In the genomic region with DNA sequence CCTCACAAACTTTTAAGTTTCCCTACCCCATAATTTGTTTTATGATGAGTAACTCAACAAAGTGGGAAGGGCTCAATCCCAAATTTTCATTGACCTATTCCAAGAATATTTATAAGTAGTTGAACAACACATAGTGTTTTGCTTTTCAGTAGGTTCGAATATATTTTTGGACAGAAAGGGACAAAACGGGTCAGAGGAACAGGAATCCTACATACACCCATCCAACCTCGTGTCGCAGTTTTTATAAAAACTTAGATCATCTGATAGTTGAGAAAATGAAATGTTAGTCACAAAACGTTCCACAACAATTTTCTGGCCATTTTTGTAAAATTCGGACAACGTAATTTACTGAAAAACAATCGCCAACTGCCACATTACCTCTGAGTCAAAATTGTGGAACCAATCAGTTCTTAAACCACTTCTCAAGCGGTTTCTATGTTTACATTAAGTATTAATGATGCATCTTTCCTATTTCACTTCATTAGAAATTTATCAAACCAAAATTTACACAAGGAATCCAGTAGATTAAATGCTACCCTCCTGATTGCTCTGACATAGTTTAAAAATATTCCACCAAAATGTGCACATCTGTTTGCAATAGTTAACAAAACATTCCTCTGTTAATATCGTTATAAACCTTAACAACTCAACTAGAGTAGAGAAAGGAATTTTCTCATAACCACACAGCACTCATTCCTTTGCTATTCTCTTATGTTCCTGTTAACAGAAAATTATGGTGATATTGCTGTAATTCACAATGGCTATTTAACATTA, we compare ENCODE assay signal across 20 cellular contexts. TPM values are rescaled to one million over a fixed set of nuclear protein-coding genes. Genes with fewer than 3 reads are reported as not detected.
DNase-seq lines count a peak whose midpoint lies in the region; ATAC-seq, FAIRE-seq and TF ChIP-seq lines count a peak whose summit lies in the region.
"Had no signal": no experiment of that assay in that cellular context is flagged by ENCODE, and none has a peak within 500 bp of the region (broad histone marks: within the 10 kb centered on the region; RNA-seq: fewer than 3 reads in every experiment).

No MANE protein-coding gene starts in this region.

- ATAC-seq in HCT116 (no peak), memory B cell (ENCODE audit: low read depth) (no peak), GM19452 (IDR thresholded peaks at IDR 0.05; ENCODE audit: unreplicated experiment) (no peak)
- ATAC-seq: HepG2 had no signal

- H3K9me3 Mint-ChIP-seq in astrocyte (ENCODE audit: unreplicated experiment): no peaks in the 10 kb centered on the region
- no peaks in the 10 kb centered on the region for H3K9me3 Mint-ChIP-seq in memory B cell
- H3K9me3 Mint-ChIP-seq: CD4-positive, alpha-beta T cell had no signal

- peaks cover 100% of the 10 kb centered on the region for H3K79me2 ChIP-seq in HCT116 (ENCODE audit: insufficient read depth, low read length)
- no peaks in the 10 kb centered on the region for H3K79me2 ChIP-seq in astrocyte (ENCODE audit: insufficient read depth, low read length)

- H3K9me3 ChIP-seq in BLaER1 treated with 17β-estradiol and CSF1 and Interleukin-3, amounts not matched to agents 10 nM and 100 nM (replicated peaks in 1 of 11): no peaks in the 10 kb centered on the region
- H3K9me3 ChIP-seq in HCT116 (ENCODE audit: control insufficient read depth in 1 of 2, insufficient read depth in 1 of 2, low read depth in 1 of 2, low read length in 2 of 2): no peaks in the 10 kb centered on the region
- no peaks in the 10 kb centered on the region for H3K9me3 ChIP-seq in astrocyte (ENCODE audit: insufficient read depth, low read depth, low read length)
- H3K9me3 ChIP-seq: Peyer's patch had no signal

- no peaks in the 10 kb centered on the region for H3K9me2 ChIP-seq in HCT116 (ENCODE audit: insufficient read depth)

- H3K36me3 Mint-ChIP-seq in astrocyte (ENCODE audit: low read depth, unreplicated experiment): no peaks in the 10 kb centered on the region
- peaks cover 11% of the 10 kb centered on the region for H3K36me3 Mint-ChIP-seq in memory B cell

- POLR2A ChIA-PET in HCT116 (lab: Charles Lee): no interaction called here

- TF ChIP-seq POLR2A in HCT116 (IDR thresholded peaks at IDR 0.05; ENCODE audit: borderline replicate concordance, extremely low read depth, insufficient read depth, insufficient read length): no peak

- H3K27ac Mint-ChIP-seq in astrocyte (ENCODE audit: unreplicated experiment) (no peak overlapping the region), memory B cell (peak overlapping the region; percentile 53)
- H3K27ac Mint-ChIP-seq: CD4-positive, alpha-beta T cell had no signal

- no TSS peak for BruUV-seq in HCT116 (replicated peaks; lab: Mats Ljungman, UMichigan)

- H3K27me3 ChIP-seq in BLaER1 treated with 17β-estradiol and CSF1 and Interleukin-3, amounts not matched to agents 10 nM and 100 nM: peaks cover 69 to 89% (median 78%) of the 10 kb centered on the region in 11 experiments
- no peaks in the 10 kb centered on the region for H3K27me3 ChIP-seq in HCT116 (ENCODE audit: insufficient read depth, low read length)
- H3K27me3 ChIP-seq in astrocyte (ENCODE audit: insufficient read depth, low read length): peaks cover 5% of the 10 kb centered on the region

- no peaks in the 10 kb centered on the region for H3K4me1 Mint-ChIP-seq in astrocyte (ENCODE audit: low read depth, unreplicated experiment)
- peaks cover 20% of the 10 kb centered on the region for H3K4me1 Mint-ChIP-seq in memory B cell

- DNase-seq in HCT116 (ENCODE audit: low read depth, low spot score): no peak
- DNase-seq in astrocyte (ENCODE audit: low read depth): peak; percentile 31
- no peak for DNase-seq in memory B cell (ENCODE audit: low spot score in 2 of 2)
- no peak for DNase-seq in GM19238 (ENCODE audit: insufficient read length, low spot score)
- DNase-seq in GM19240 (ENCODE audit: insufficient read length, low spot score): no peak
- DNase-seq: CD4-positive, alpha-beta T cell; DND-41; Kasumi-1; NCI-H1417; NCI-H1930; NCI-H2171 treated with DMSO at 0.1 percent for 48 hours; NCI-H82; Peyer's patch; SHP77 had no signal

- H3K27me3 Mint-ChIP-seq in astrocyte (ENCODE audit: low read depth, unreplicated experiment) (peaks cover 13% of the 10 kb centered on the region), memory B cell (no peaks in the 10 kb centered on the region)

- peaks cover 0 to 70% (median 31%) of the 10 kb centered on the region in 11 experiments; a peak in 13 of 22 replicates for H3K36me3 ChIP-seq in BLaER1 treated with 17β-estradiol and CSF1 and Interleukin-3, amounts not matched to agents 10 nM and 100 nM
- H3K36me3 ChIP-seq in HCT116 (ENCODE audit: control insufficient read depth in 1 of 2, insufficient read depth in 2 of 2, low read length in 2 of 2) (peaks cover 43 to 58% of the 10 kb centered on the region in 2 experiments), astrocyte (ENCODE audit: insufficient read depth, low read length) (no peaks in the 10 kb centered on the region)
- H3K36me3 ChIP-seq: Peyer's patch had no signal

- RAD21 ChIA-PET in HCT116 (lab: Charles Lee; ENCODE audit: low non-redundant PET in 1 of 2, low total read pairs in 2 of 2, uncharacterized antibody in 2 of 2, unreplicated experiment in 2 of 2): no interaction called here

- TF ChIP-seq CTCF in HCT116 (IDR thresholded peaks at IDR 0.05 in 2 of 3, conservative IDR thresholded peaks at IDR 0.05 in 1 of 3; ENCODE audit: borderline replicate concordance in 1 of 3, insufficient read depth in 1 of 3, low read depth in 2 of 3, low read length in 2 of 3) (no peak), astrocyte (IDR thresholded peaks at IDR 0.05; ENCODE audit: insufficient read depth, low read depth, low read length) (no peak)

- H3K4me1 ChIP-seq in BLaER1 treated with 17β-estradiol and CSF1 and Interleukin-3, amounts not matched to agents 10 nM and 100 nM: peaks cover 13 to 34% (median 22%) of the 10 kb centered on the region in 10 experiments; a peak in 19 of 20 replicates
- H3K4me1 ChIP-seq in HCT116 (ENCODE audit: control insufficient read depth in 1 of 2, insufficient read depth in 2 of 2, low read length in 2 of 2) (peaks cover 20 to 68% of the 10 kb centered on the region in 2 experiments; a peak in 3 of 4 replicates), astrocyte (ENCODE audit: insufficient read depth, low read length) (no peaks in the 10 kb centered on the region)

- no peak overlapping the region for H3K4me3 Mint-ChIP-seq in astrocyte (ENCODE audit: unreplicated experiment)
- H3K4me3 Mint-ChIP-seq in memory B cell: no peak overlapping the region
- H3K4me3 Mint-ChIP-seq: CD4-positive, alpha-beta T cell had no signal

- H4K20me1 ChIP-seq in BLaER1 treated with 17β-estradiol and CSF1 and Interleukin-3, amounts not matched to agents 10 nM and 100 nM: peaks cover 0 to 62% (median 7%) of the 10 kb centered on the region in 11 experiments; a peak in 15 of 22 replicates
- H4K20me1 ChIP-seq in HCT116 (ENCODE audit: insufficient read depth) (no peaks in the 10 kb centered on the region), astrocyte (ENCODE audit: insufficient read depth, low read length) (no peaks in the 10 kb centered on the region)

- peak overlapping the region; percentile 37 to 74 (median 63) for H3K4me2 ChIP-seq in BLaER1 treated with 17β-estradiol and CSF1 and Interleukin-3, amounts not matched to agents 10 nM and 100 nM
- H3K4me2 ChIP-seq in HCT116 (ENCODE audit: low read length) (no peak overlapping the region; the same call in 1 of the 2 replicates), astrocyte (ENCODE audit: low read length) (no peak overlapping the region)

- no peak; the same call in 1 of the 2 replicates for TF ChIP-seq RAD21 in HCT116 (IDR thresholded peaks at IDR 0.05; ENCODE audit: low read depth)

- peak overlapping the region; percentile 72 to 81 (median 78) for H3K9ac ChIP-seq in BLaER1 treated with 17β-estradiol and CSF1 and Interleukin-3, amounts not matched to agents 10 nM and 100 nM
- H3K9ac ChIP-seq in HCT116 (ENCODE audit: low read length): no peak overlapping the region
- no peak overlapping the region for H3K9ac ChIP-seq in astrocyte (ENCODE audit: low read length)

- CTCF ChIA-PET in HCT116 (lab: Charles Lee): no interaction called here

- peak; percentile 9 for FAIRE-seq in astrocyte (lab: Jason Lieb, UNC)
- FAIRE-seq: HepG2 had no signal

- no peak overlapping the region for H2AFZ ChIP-seq in HCT116 (ENCODE audit: low read depth, low read length, poor library complexity, severe bottlenecking)
- no peak overlapping the region for H2AFZ ChIP-seq in astrocyte (ENCODE audit: low read depth, low read length)

- intact Hi-C loops in HCT116 (cut with micrococcal nuclease): loop anchor here (5.0 to 10.0 kb wide), 3 partner anchors 208 to 383 kb away; partner anchors contain the start of genes CPED1 and ING3

- H3K4me3 ChIP-seq in BLaER1 treated with 17β-estradiol and CSF1 and Interleukin-3, amounts not matched to agents 10 nM and 100 nM: peak overlapping the region; percentile 29 to 75 (median 55)
- H3K4me3 ChIP-seq in HCT116 (replicated peaks in 1 of 2; ENCODE audit: low read depth in 1 of 2, low read length in 2 of 2) (no peak overlapping the region), astrocyte (ENCODE audit: insufficient read depth, low read depth, low read length) (no peak overlapping the region)
- H3K4me3 ChIP-seq: Peyer's patch had no signal

- H3K27ac ChIP-seq in BLaER1 treated with 17β-estradiol and CSF1 and Interleukin-3, amounts not matched to agents 10 nM and 100 nM: peak overlapping the region; percentile 52 to 82 (median 77)
- H3K27ac ChIP-seq in HCT116 (ENCODE audit: low read depth, low read length) (peak overlapping the region; percentile 8; the same call in 1 of the 2 replicates), astrocyte (ENCODE audit: low read depth, low read length) (no peak overlapping the region)
- H3K27ac ChIP-seq: Peyer's patch had no signal

TF ChIP-seq in HCT116, 20 proteins besides CTCF, POLR2A, EP300 and RAD21 (continues in another document):
- TF ChIP-seq JUND (IDR thresholded peaks at IDR 0.05): 0 out of 2 replicates have a peak, but pooled peaks have one; percentile 9
- TF ChIP-seq EGR1 (IDR thresholded peaks at IDR 0.05; ENCODE audit: low read depth): no peak

RNA-seq across cellular contexts. Expression of gene WNT16, which starts 6.3 kb away (rescaled TPM):
- 152 TPM for total RNA-seq in HCT116 (2021; ENCODE audit: unreplicated experiment)
- 89.8 and 100 TPM in 2 replicates for polyA plus RNA-seq in HCT116 (2012)
- 0.07 TPM in 1 of 2 replicates, not detected in the other for total RNA-seq in astrocyte
- total RNA-seq: CD4-positive, alpha-beta T cell; H4; HepG2; NCI-H460; Peyer's patch; T-helper 2 cell treated with Interferon-gamma antibody and Interleukin-4, amounts not matched to agents 100 ng/mL and 5 ng/mL, for 36 hours had no signal
- polyA plus RNA-seq: HepG2 had no signal

Comparison
In these comparisons a context has a peak if more than half of its experiments do, and no peak if none do; other contexts are left out.
1. H3K4me2 ChIP-seq: peak in BLaER1 treated with 17β-estradiol and CSF1 and Interleukin-3, amounts not matched to agents 10 nM and 100 nM (11 of 11); none in HCT116 (single experiment) and astrocyte (single experiment).
2. H3K4me3 ChIP-seq: peak in BLaER1 treated with 17β-estradiol and CSF1 and Interleukin-3, amounts not matched to agents 10 nM and 100 nM (10 of 10); none in HCT116 (0 of 2) and astrocyte (single experiment).
3. H3K9ac ChIP-seq: peak in BLaER1 treated with 17β-estradiol and CSF1 and Interleukin-3, amounts not matched to agents 10 nM and 100 nM (11 of 11); none in HCT116 (single experiment) and astrocyte (single experiment).
4. RNA of gene WNT16, which starts 6.3 kb away (total RNA-seq): 152 TPM in HCT116 (single experiment); 0.07 TPM in astrocyte; every median in the first group is over 100 times any median in the second.